In genomic region chr16:69859105-69859969, GRCh38 we compare ENCODE assay signal across 8 cellular contexts.
DNase-seq lines count a peak whose midpoint lies in the region; ATAC-seq, FAIRE-seq and TF ChIP-seq lines count a peak whose summit lies in the region.

No MANE protein-coding gene starts in this region.

- H3K9me3 ChIP-seq in astrocyte (ENCODE audit: insufficient read depth, low read depth, low read length): no peaks in the 10 kb centered on the region
- no peaks in the 10 kb centered on the region for H3K9me3 ChIP-seq in GM23248 (ENCODE audit: low read depth)

- H3K36me3 Mint-ChIP-seq in astrocyte (ENCODE audit: low read depth, unreplicated experiment): peaks cover 4% of the 10 kb centered on the region

- no peak overlapping the region for H3K4me3 Mint-ChIP-seq in astrocyte (ENCODE audit: unreplicated experiment)

- no peak overlapping the region for H2AFZ ChIP-seq in astrocyte (ENCODE audit: low read depth, low read length)
- no peak overlapping the region for H2AFZ ChIP-seq in GM23248

- FAIRE-seq in astrocyte (lab: Jason Lieb, UNC): no peak

- no peak for ATAC-seq in GM19467 (IDR thresholded peaks at IDR 0.05; ENCODE audit: unreplicated experiment)
- no peak for ATAC-seq in GM21529 (IDR thresholded peaks at IDR 0.05; ENCODE audit: unreplicated experiment)

- H4K20me1 ChIP-seq in astrocyte (ENCODE audit: insufficient read depth, low read length) (no peaks in the 10 kb centered on the region), GM23248 (ENCODE audit: insufficient read depth) (no peaks in the 10 kb centered on the region)

- no peaks in the 10 kb centered on the region for H3K9me2 ChIP-seq in GM23248 (ENCODE audit: insufficient read depth)

- no peak overlapping the region for H3K27ac Mint-ChIP-seq in astrocyte (ENCODE audit: unreplicated experiment)

- H3K79me2 ChIP-seq in astrocyte (ENCODE audit: insufficient read depth, low read length): no peaks in the 10 kb centered on the region
- no peaks in the 10 kb centered on the region for H3K79me2 ChIP-seq in GM23248 (ENCODE audit: insufficient read depth)

- H3K4me1 Mint-ChIP-seq in astrocyte (ENCODE audit: low read depth, unreplicated experiment): peaks cover 9% of the 10 kb centered on the region

- DNase-seq in 8988T (peak; percentile 50), GM20000 (ENCODE audit: low spot score) (peak; percentile 46), astrocyte (ENCODE audit: low read depth) (no peak), kidney epithelial cell (ENCODE audit: low read depth) (no peak), HuH-7.5 (ENCODE audit: low spot score) (no peak), GM23248 (no peak)

- no peak overlapping the region for H3K9ac ChIP-seq in astrocyte (ENCODE audit: low read length)
- no peak overlapping the region for H3K9ac ChIP-seq in GM23248

- no peaks in the 10 kb centered on the region for H3K36me3 ChIP-seq in astrocyte (ENCODE audit: insufficient read depth, low read length)
- H3K36me3 ChIP-seq in kidney epithelial cell (ENCODE audit: control insufficient read depth, insufficient read depth, low read length): no peaks in the 10 kb centered on the region
- no peaks in the 10 kb centered on the region for H3K36me3 ChIP-seq in GM23248 (ENCODE audit: low read depth)

- peak; percentile 29 for TF ChIP-seq CTCF in GM20000 (IDR thresholded peaks at IDR 0.05; ENCODE audit: extremely low read depth, missing control alignments)
- TF ChIP-seq CTCF in astrocyte (IDR thresholded peaks at IDR 0.05; ENCODE audit: insufficient read depth, low read depth, low read length): peak; percentile 4
- TF ChIP-seq CTCF in kidney epithelial cell (IDR thresholded peaks at IDR 0.05; ENCODE audit: insufficient read depth, low read length, poor library complexity, severe bottlenecking): peak; percentile 52

- H3K9me3 Mint-ChIP-seq in astrocyte (ENCODE audit: unreplicated experiment): no peaks in the 10 kb centered on the region

- WGBS in GM23248 (ENCODE audit: low coverage in 1 of 2, low lambda C conversion rate in 2 of 2, missing lambda C conversion rate in 2 of 2), 2 experiments: 79 to 82% methylated on average over 19 to 20 of the region's 20 CpGs

- no peaks in the 10 kb centered on the region for H3K4me1 ChIP-seq in astrocyte (ENCODE audit: insufficient read depth, low read length)
- peaks cover 6% of the 10 kb centered on the region; the same call in 1 of the 2 replicates for H3K4me1 ChIP-seq in GM23248 (ENCODE audit: insufficient read depth)

- no peak overlapping the region for H3K27ac ChIP-seq in astrocyte (ENCODE audit: low read depth, low read length)
- H3K27ac ChIP-seq in GM23248: no peak overlapping the region

- H3K27me3 Mint-ChIP-seq in astrocyte (ENCODE audit: low read depth, unreplicated experiment): no peaks in the 10 kb centered on the region

- no peaks in the 10 kb centered on the region for H3F3A ChIP-seq in GM23248 (ENCODE audit: insufficient read depth)

- H3K27me3 ChIP-seq in astrocyte (ENCODE audit: insufficient read depth, low read length) (no peaks in the 10 kb centered on the region), kidney epithelial cell (ENCODE audit: control insufficient read depth, insufficient read depth, low read length) (no peaks in the 10 kb centered on the region), GM23248 (replicated peaks; ENCODE audit: insufficient read depth) (no peaks in the 10 kb centered on the region)

- H3K4me3 ChIP-seq in astrocyte (ENCODE audit: insufficient read depth, low read depth, low read length) (no peak overlapping the region), kidney epithelial cell (ENCODE audit: low read depth, low read length) (no peak overlapping the region), GM23248 (no peak overlapping the region)

- in situ Hi-C loops in GM23248 (cut with MboI): no loop called here

- H3K4me2 ChIP-seq in astrocyte (ENCODE audit: low read length) (no peak overlapping the region), GM23248 (ENCODE audit: unreplicated experiment) (no peak overlapping the region)

Comparison
In these comparisons a context has a peak if more than half of its experiments do, and no peak if none do; other contexts are left out.
1. DNase-seq: peak in 8988T (single experiment) and GM20000 (single experiment); none in astrocyte (single experiment), kidney epithelial cell (single experiment), HuH-7.5 (single experiment) and GM23248 (single experiment).
2. Peak in every context shown above with its lines, with median percentiles within 50 percentile points of each other: CTCF ChIP-seq.